Comparison of ENCODE assay signal across 17 cellular contexts in the genomic region with DNA sequence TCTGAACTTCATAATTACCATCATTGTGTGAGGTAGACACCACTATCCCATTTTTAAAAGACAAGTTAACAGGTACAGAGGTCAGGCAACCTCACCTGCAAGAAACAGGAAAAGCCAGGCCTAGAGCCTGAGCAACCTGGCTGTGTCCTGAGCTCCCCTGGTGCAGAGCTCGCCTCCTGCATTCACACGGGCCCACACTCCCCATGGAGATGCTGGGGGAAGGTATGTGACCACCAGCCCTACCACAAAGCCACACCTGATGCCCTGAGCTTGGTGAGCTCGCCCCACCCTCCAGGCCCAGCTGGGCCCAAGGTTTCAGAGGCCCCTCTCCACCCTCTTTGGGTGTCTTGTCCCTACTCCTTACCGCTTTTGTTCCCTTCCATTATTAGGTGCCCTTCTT. TPM values are rescaled to one million over a fixed set of nuclear protein-coding genes. Genes with fewer than 3 reads are reported as not detected.
DNase-seq lines count a peak whose midpoint lies in the region; ATAC-seq, FAIRE-seq and TF ChIP-seq lines count a peak whose summit lies in the region.
"Had no signal": no experiment of that assay in that cellular context is flagged by ENCODE, and none has a peak within 500 bp of the region (broad histone marks: within the 10 kb centered on the region; RNA-seq: fewer than 3 reads in every experiment).

No MANE protein-coding gene starts in this region.

- no peak for FAIRE-seq in K562 (lab: Jason Lieb, UNC)

- 0 out of 2 replicates have a peak overlapping the region, but pooled peaks have one; percentile 11 for H3K27ac ChIP-seq in Karpas-422 (ENCODE audit: low read length)
- peak overlapping the region; percentile 22; the same call in 1 of the 3 replicates for H3K27ac ChIP-seq in K562 (ENCODE audit: extremely low read depth, low read depth, low read length)
- H3K27ac ChIP-seq in trophoblast cell (ENCODE audit: low read depth, low read length), result no peak overlapping the region

- no peak overlapping the region for H2BK12ac ChIP-seq in trophoblast cell (ENCODE audit: low read length)

- peak overlapping the region; percentile 57 for H4K8ac ChIP-seq in trophoblast cell (ENCODE audit: low read depth, low read length)

- H3K36me3 Mint-ChIP-seq in activated naive CD4-positive, alpha-beta T cell treated with anti-CD3 and anti-CD28 coated beads for 36 hours (ENCODE audit: low read depth), result peaks cover 27% of the 10 kb centered on the region

- H3K14ac ChIP-seq in trophoblast cell (ENCODE audit: low read length), result no peak overlapping the region

- H3K4me3 ChIP-seq in Karpas-422 (ENCODE audit: low read length) (no peak overlapping the region), K562 (no peak overlapping the region), trophoblast cell (ENCODE audit: low read depth, low read length) (no peak overlapping the region)

- H3K9me3 Mint-ChIP-seq in activated naive CD4-positive, alpha-beta T cell treated with anti-CD3 and anti-CD28 coated beads for 36 hours, result no peaks in the 10 kb centered on the region
- H3K9me3 Mint-ChIP-seq: stimulated activated effector memory CD8-positive, alpha-beta T cell treated with anti-CD3 and anti-CD28 coated beads, Interleukin-12 subunit alpha, Interleukin-12 subunit beta, amount 100 ng/mL, for 72 hours had no signal

- no peak overlapping the region for H3K4ac ChIP-seq in trophoblast cell (ENCODE audit: low read depth, low read length)

- H3K27ac Mint-ChIP-seq in activated naive CD4-positive, alpha-beta T cell treated with anti-CD3 and anti-CD28 coated beads for 36 hours, result peak overlapping the region; percentile 71

- H3K9me3 ChIP-seq in Karpas-422 (ENCODE audit: low read length), result no peaks in the 10 kb centered on the region
- no peaks in the 10 kb centered on the region for H3K9me3 ChIP-seq in K562 (replicated peaks; ENCODE audit: control insufficient read depth, insufficient read depth, low read depth, low read length)
- H3K9me3 ChIP-seq in trophoblast cell (ENCODE audit: insufficient read depth, low read depth, low read length), result no peaks in the 10 kb centered on the region
- H3K9me3 ChIP-seq: sigmoid colon had no signal

- H2BK120ac ChIP-seq in trophoblast cell (ENCODE audit: insufficient read depth, low read length, poor library complexity), result no peak overlapping the region

- no peak for TF ChIP-seq CTCF in K562 (IDR thresholded peaks at IDR 0.05 in 2 of 3, conservative IDR thresholded peaks at IDR 0.05 in 1 of 3; ENCODE audit: insufficient read depth in 2 of 3, low read depth in 1 of 3, low read length in 3 of 3)

- no peak overlapping the region for H2AFZ ChIP-seq in Karpas-422 (ENCODE audit: low read length)
- H2AFZ ChIP-seq in K562 (ENCODE audit: low read depth, low read length), result no peak overlapping the region
- no peak overlapping the region for H2AFZ ChIP-seq in trophoblast cell (ENCODE audit: insufficient read depth, low read length, poor library complexity)

- H2AK5ac ChIP-seq in trophoblast cell (ENCODE audit: low read length), result peak overlapping the region; percentile 30

- H3K9me2 ChIP-seq in Karpas-422 (replicated peaks; ENCODE audit: insufficient read depth, low read length), result no peaks in the 10 kb centered on the region

- H3K4me1 ChIP-seq in Karpas-422 (ENCODE audit: low read length), result peaks cover 40% of the 10 kb centered on the region
- peaks cover 18 to 26% of the 10 kb centered on the region in 2 experiments; a peak in 4 of 5 replicates for H3K4me1 ChIP-seq in K562 (replicated peaks in 1 of 2; ENCODE audit: control insufficient read depth in 2 of 2, insufficient read depth in 2 of 2, low read length in 2 of 2)
- H3K4me1 ChIP-seq in trophoblast cell (ENCODE audit: control insufficient read depth in 1 of 2, insufficient read depth in 2 of 2, low read length in 2 of 2), result peaks cover 4% of the 10 kb centered on the region in 2 experiments

- no peak overlapping the region for H3K23ac ChIP-seq in trophoblast cell (ENCODE audit: low read length)

- peak overlapping the region; percentile 70 for H4K12ac ChIP-seq in trophoblast cell (ENCODE audit: low read depth, low read length)

- H3K9ac ChIP-seq in Karpas-422 (ENCODE audit: low read length), result no peak overlapping the region
- H3K9ac ChIP-seq in K562 (ENCODE audit: insufficient read depth in 1 of 2, low read depth in 2 of 2, low read length in 2 of 2), result peak overlapping the region in 1 of 2 experiments; percentile 80; a peak in 2 of 4 replicates
- no peak overlapping the region for H3K9ac ChIP-seq in trophoblast cell (ENCODE audit: low read length)

- no TSS peak for BruUV-seq in K562 (replicated peaks; lab: Mats Ljungman, UMichigan)

- intact Hi-C loops in activated naive CD4-positive, alpha-beta T cell treated with anti-CD3 and anti-CD28 coated beads for 36 hours (cut with micrococcal nuclease), result loop anchor here (10.0 kb wide), 1 partner anchor 315 kb away; no protein-coding TSS in a partner anchor
- intact Hi-C loops in K562 (cut with micrococcal nuclease), result no loop called here

- H3K4me1 Mint-ChIP-seq in activated naive CD4-positive, alpha-beta T cell treated with anti-CD3 and anti-CD28 coated beads for 36 hours (ENCODE audit: low read depth), result peaks cover 43% of the 10 kb centered on the region

- no peaks in the 10 kb centered on the region for H3K27me3 Mint-ChIP-seq in activated naive CD4-positive, alpha-beta T cell treated with anti-CD3 and anti-CD28 coated beads for 36 hours (ENCODE audit: low read depth)

- no peak; the same call in 1 of the 2 replicates for TF ChIP-seq POLR2A in K562 (conservative IDR thresholded peaks at IDR 0.05)

- H3K27me3 ChIP-seq in Karpas-422 (ENCODE audit: low read length) (no peaks in the 10 kb centered on the region), K562 (ENCODE audit: control insufficient read depth in 2 of 2, insufficient read depth in 2 of 2, low read length in 2 of 2) (no peaks in the 10 kb centered on the region), trophoblast cell (ENCODE audit: insufficient read depth, low read length) (no peaks in the 10 kb centered on the region)
- H3K27me3 ChIP-seq: sigmoid colon had no signal

- CTCF ChIA-PET in activated naive CD4-positive, alpha-beta T cell treated with anti-CD3 and anti-CD28 coated beads for 36 hours (lab: Charles Lee), result interaction anchor here (0.6 to 0.9 kb wide), 2 partner anchors 10 to 163 kb away, joined by 3 to 4 read pairs; a partner anchor contains a TSS
- CTCF ChIA-PET in K562 (lab: Yijun Ruan, JAX; ENCODE audit: low intra/inter-chr PET ratio), result no interaction called here

- no peak overlapping the region for H3K4me3 Mint-ChIP-seq in activated naive CD4-positive, alpha-beta T cell treated with anti-CD3 and anti-CD28 coated beads for 36 hours

- no peaks in the 10 kb centered on the region for H3K9me1 ChIP-seq in K562 (ENCODE audit: control insufficient read depth, insufficient read depth, low read length)

- in situ Hi-C loops in K562 (cut with MboI), result no loop called here

- no peak for TF ChIP-seq RAD21 in K562 (CRISPR knock-in tag; conservative IDR thresholded peaks at IDR 0.05 in 1 of 2, IDR thresholded peaks at IDR 0.05 in 1 of 2)

- H4K20me1 ChIP-seq in Karpas-422 (ENCODE audit: insufficient read depth, low read depth, low read length) (no peaks in the 10 kb centered on the region), K562 (replicated peaks; ENCODE audit: control insufficient read depth, insufficient read depth, low read length) (no peaks in the 10 kb centered on the region)

- H3K4me2 ChIP-seq in Karpas-422 (ENCODE audit: low read depth, low read length, poor library complexity, severe bottlenecking) (no peak overlapping the region), K562 (ENCODE audit: insufficient read depth, low read length) (no peak overlapping the region), trophoblast cell (ENCODE audit: low read length) (no peak overlapping the region)

- ATAC-seq in K562, result peak; percentile 22
- ATAC-seq in GM18868 (IDR thresholded peaks at IDR 0.05; ENCODE audit: unreplicated experiment), result no peak
- ATAC-seq: stimulated activated effector memory CD8-positive, alpha-beta T cell treated with anti-CD3 and anti-CD28 coated beads, Interleukin-12 subunit alpha, Interleukin-12 subunit beta, amount 100 ng/mL, for 72 hours had no signal

- H3K79me2 ChIP-seq in Karpas-422 (ENCODE audit: low read length) (peaks cover 10% of the 10 kb centered on the region), K562 (ENCODE audit: control insufficient read depth, insufficient read depth, low read length) (peaks cover 10% of the 10 kb centered on the region; the same call in 2 of the 3 replicates), trophoblast cell (ENCODE audit: control insufficient read depth, insufficient read depth, low read length, poor library complexity) (no peaks in the 10 kb centered on the region)

- 65% methylated on average over 3 of the region's 4 CpGs for WGBS in K562 (ENCODE audit: insufficient coverage, low coverage, missing lambda C conversion rate)
- WGBS in trophoblast cell (ENCODE audit: extremely low coverage, insufficient coverage, insufficient read length), result no CpG with 5 or more reads among the region's 4 CpGs

- no peak for TF ChIP-seq EP300 in K562 (IDR thresholded peaks at IDR 0.05; ENCODE audit: low read length)

- POLR2A ChIA-PET in K562 (lab: Yijun Ruan, JAX), result interaction anchor here (1.2 to 6.2 kb wide), 6 partner anchors 10 to 113 kb away, joined by 5 to 67 read pairs (median 6); a partner anchor contains a TSS

- no peak overlapping the region for H2BK5ac ChIP-seq in trophoblast cell (ENCODE audit: low read depth, low read length, poor library complexity)

- H3K18ac ChIP-seq in trophoblast cell (ENCODE audit: low read length), result no peak overlapping the region

- no peak for DNase-seq in activated naive CD4-positive, alpha-beta T cell treated with anti-CD3 and anti-CD28 coated beads for 36 hours
- no peak for DNase-seq in activated naive CD4-positive, alpha-beta T cell treated with Interleukin-2 at 50 U/mL for 16 hours
- DNase-seq in Karpas-422 (no peak), K562 (ENCODE audit: extremely low read depth in 1 of 4, low spot score in 3 of 4) (no peak), trophoblast cell (no peak), NCI-H1436 treated with DMSO at 0.1 percent for 48 hours (lab: John Stamatoyannopoulos, UW) (no peak), dedifferentiated amniotic fluid mesenchymal stem cell (ENCODE audit: extremely low spot score) (no peak)
- DNase-seq: activated CD8-positive, alpha-beta memory T cell treated with anti-CD3 and anti-CD28 coated beads for 24 hours; central memory CD4-positive, alpha-beta T cell; effector memory CD4-positive, alpha-beta T cell; foreskin fibroblast; GOT3; NCI-H1092; sigmoid colon had no signal

- H4K91ac ChIP-seq in trophoblast cell (ENCODE audit: low read depth, low read length), result no peak overlapping the region

- H3K79me1 ChIP-seq in trophoblast cell (ENCODE audit: low read length), result peaks cover 3% of the 10 kb centered on the region

- H3K36me3 ChIP-seq in Karpas-422 (ENCODE audit: insufficient read depth, low read length) (peaks cover 45% of the 10 kb centered on the region), K562 (ENCODE audit: control insufficient read depth, insufficient read depth, low read length) (peaks cover 53% of the 10 kb centered on the region), trophoblast cell (ENCODE audit: control insufficient read depth in 1 of 2, insufficient read depth in 2 of 2, low read length in 2 of 2) (peaks cover 7 to 20% of the 10 kb centered on the region in 2 experiments)

RNA-seq across cellular contexts. Expression of a gene that starts 1.2 kb away (rescaled TPM):
- under 1 TPM; 0.37 to 0.81 TPM for total RNA-seq in activated naive CD4-positive, alpha-beta T cell treated with anti-CD3 and anti-CD28 coated beads for 36 hours
- 0.04 TPM in 1 of 2 replicates, not detected in the other for total RNA-seq in Karpas-422 (2014; rRNA removed; shearing (Covaris generic); ENCODE audit: low replicate concordance)
- total RNA-seq in K562 (2011; cell fraction: chromatin; rRNA removed; ENCODE audit: low replicate concordance), result 2.6 and 4.9 TPM in 2 replicates
- 1.3 and 1.5 TPM in 2 replicates for total RNA-seq in K562 (2011; cell fraction: nucleolus; rRNA removed)
- 2.2 and 4.1 TPM in 2 replicates for total RNA-seq in K562 (2011; cell fraction: nucleoplasm; rRNA removed)
- total RNA-seq in K562 (2014; rRNA removed) (0.45 and 0.54 TPM in 2 replicates), K562 (2014; rRNA removed; fragmentation: Illumina TruSeq; extraction: Trizol) (0.29 and 0.44 TPM in 2 replicates), K562 (2015; rRNA removed; fragmentation: Illumina TruSeq; extraction: Trizol) (0.72 and 0.76 TPM in 2 replicates), K562 (2021) (0.95 and 1.1 TPM in 2 replicates)
- polyA plus RNA-seq in K562 (2011; rRNA removed) (0.56 and 0.57 TPM in 2 replicates), K562 (2014; fragmentation: Illumina TruSeq; extraction: Trizol) (0.76 and 0.95 TPM in 2 replicates), K562 (2014; fragmentation: Nextera tagmentation; extraction: Ambion mirVana) (under 1 TPM in 1 of 2 experiments, not detected in 1; 0.08 TPM), K562 (2014; rRNA removed) (0.56 and 0.69 TPM in 2 replicates)
- 0.31 and 0.46 TPM in 2 replicates for polyA plus RNA-seq in K562 (2011; cell fraction: cytosol; rRNA removed)
- polyA plus RNA-seq in K562 (2011; cell fraction: nucleus; rRNA removed), result 2.7 and 8.5 TPM in 2 replicates
- 1.3 and 1.5 TPM in 2 replicates for polyA plus RNA-seq in K562 (2012)
- polyA minus RNA-seq in K562 (2011; rRNA and poly(A)+ RNA removed), result 0.46 and 0.93 TPM in 2 replicates
- polyA minus RNA-seq in K562 (2011; cell fraction: cytosol; rRNA and poly(A)+ RNA removed), result not detected in 2 replicates
- 1.4 and 1.5 TPM in 2 replicates for polyA minus RNA-seq in K562 (2011; cell fraction: nucleus; rRNA and poly(A)+ RNA removed)
- 0.31 and 0.39 TPM in 2 replicates for polyA plus RNA-seq in trophoblast cell (2013)
- total RNA-seq: lower leg skin had no signal

RNA-seq across cellular contexts. Expression of a gene that starts 10.2 kb away (rescaled TPM):
- total RNA-seq in activated naive CD4-positive, alpha-beta T cell treated with anti-CD3 and anti-CD28 coated beads for 36 hours, result 10 to 100 TPM; 50.9 to 51.0 TPM
- total RNA-seq in Karpas-422 (2014; rRNA removed; shearing (Covaris generic); ENCODE audit: low replicate concordance), result 51.9 and 130 TPM in 2 replicates
- 34.9 and 102 TPM in 2 replicates for total RNA-seq in K562 (2011; cell fraction: chromatin; rRNA removed; ENCODE audit: low replicate concordance)
- 20.8 and 23.4 TPM in 2 replicates for total RNA-seq in K562 (2011; cell fraction: nucleolus; rRNA removed)
- 40.0 and 49.9 TPM in 2 replicates for total RNA-seq in K562 (2011; cell fraction: nucleoplasm; rRNA removed)
- total RNA-seq in K562 (2014; rRNA removed) (28.4 and 32.8 TPM in 2 replicates), K562 (2014; rRNA removed; fragmentation: Illumina TruSeq; extraction: Trizol) (41.7 and 49.6 TPM in 2 replicates), K562 (2015; rRNA removed; fragmentation: Illumina TruSeq; extraction: Trizol) (47.4 and 55.1 TPM in 2 replicates), K562 (2021) (36.3 and 37.9 TPM in 2 replicates)
- polyA plus RNA-seq in K562 (2011; rRNA removed) (60.2 and 63.9 TPM in 2 replicates), K562 (2014; fragmentation: Illumina TruSeq; extraction: Trizol) (43.5 and 49.1 TPM in 2 replicates), K562 (2014; fragmentation: Nextera tagmentation; extraction: Ambion mirVana) (10 to 100 TPM; 13.3 to 16.6 TPM), K562 (2014; rRNA removed) (39.0 and 48.0 TPM in 2 replicates)
- 13.2 and 24.9 TPM in 2 replicates for polyA plus RNA-seq in K562 (2011; cell fraction: cytosol; rRNA removed)
- 94.0 and 147 TPM in 2 replicates for polyA plus RNA-seq in K562 (2011; cell fraction: nucleus; rRNA removed)
- polyA plus RNA-seq in K562 (2012), result 27.5 and 38.7 TPM in 2 replicates
- 46.8 and 52.4 TPM in 2 replicates for polyA minus RNA-seq in K562 (2011; rRNA and poly(A)+ RNA removed)
- 12.2 and 21.6 TPM in 2 replicates for polyA minus RNA-seq in K562 (2011; cell fraction: cytosol; rRNA and poly(A)+ RNA removed)
- 42.0 and 96.6 TPM in 2 replicates for polyA minus RNA-seq in K562 (2011; cell fraction: nucleus; rRNA and poly(A)+ RNA removed)
- polyA plus RNA-seq in trophoblast cell (2013), result 41.3 and 44.5 TPM in 2 replicates

RNA-seq across cellular contexts. Expression of a gene that starts 10.4 kb away (rescaled TPM):
- 10 to 100 TPM; 27.8 to 32.4 TPM for total RNA-seq in activated naive CD4-positive, alpha-beta T cell treated with anti-CD3 and anti-CD28 coated beads for 36 hours
- total RNA-seq in Karpas-422 (2014; rRNA removed; shearing (Covaris generic); ENCODE audit: low replicate concordance), result 4.7 and 6.6 TPM in 2 replicates
- total RNA-seq in K562 (2011; cell fraction: chromatin; rRNA removed; ENCODE audit: low replicate concordance), result 118 and 123 TPM in 2 replicates
- 58.6 and 64.5 TPM in 2 replicates for total RNA-seq in K562 (2011; cell fraction: nucleolus; rRNA removed)
- 64.7 and 77.3 TPM in 2 replicates for total RNA-seq in K562 (2011; cell fraction: nucleoplasm; rRNA removed)
- 7.0 and 8.8 TPM in 2 replicates for total RNA-seq in K562 (2014; rRNA removed)
- total RNA-seq in K562 (2014; rRNA removed; fragmentation: Illumina TruSeq; extraction: Trizol), result 7.1 and 8.4 TPM in 2 replicates
- 7.7 and 8.2 TPM in 2 replicates for total RNA-seq in K562 (2015; rRNA removed; fragmentation: Illumina TruSeq; extraction: Trizol)
- total RNA-seq in K562 (2021), result 11.1 and 12.9 TPM in 2 replicates
- 11.5 and 15.5 TPM in 2 replicates for polyA plus RNA-seq in K562 (2011; rRNA removed)
- polyA plus RNA-seq in K562 (2011; cell fraction: cytosol; rRNA removed), result 11.0 and 12.7 TPM in 2 replicates
- polyA plus RNA-seq in K562 (2011; cell fraction: nucleus; rRNA removed), result 45.8 and 67.6 TPM in 2 replicates
- polyA plus RNA-seq in K562 (2012), result 12.8 and 21.8 TPM in 2 replicates
- polyA plus RNA-seq in K562 (2014; fragmentation: Illumina TruSeq; extraction: Trizol), result 8.4 and 9.0 TPM in 2 replicates
- polyA plus RNA-seq in K562 (2014; fragmentation: Nextera tagmentation; extraction: Ambion mirVana), result 1 to 10 TPM; 2.4 to 7.0 TPM
- 9.6 and 11.1 TPM in 2 replicates for polyA plus RNA-seq in K562 (2014; rRNA removed)
- polyA minus RNA-seq in K562 (2011; rRNA and poly(A)+ RNA removed), result 26.7 and 28.2 TPM in 2 replicates
- polyA minus RNA-seq in K562 (2011; cell fraction: cytosol; rRNA and poly(A)+ RNA removed), result 7.8 and 15.9 TPM in 2 replicates
- polyA minus RNA-seq in K562 (2011; cell fraction: nucleus; rRNA and poly(A)+ RNA removed), result 24.5 and 32.7 TPM in 2 replicates
- 31.1 and 31.8 TPM in 2 replicates for polyA plus RNA-seq in trophoblast cell (2013)
